Comparison of ENCODE assay signal across 8 cellular contexts in the genomic region with DNA sequence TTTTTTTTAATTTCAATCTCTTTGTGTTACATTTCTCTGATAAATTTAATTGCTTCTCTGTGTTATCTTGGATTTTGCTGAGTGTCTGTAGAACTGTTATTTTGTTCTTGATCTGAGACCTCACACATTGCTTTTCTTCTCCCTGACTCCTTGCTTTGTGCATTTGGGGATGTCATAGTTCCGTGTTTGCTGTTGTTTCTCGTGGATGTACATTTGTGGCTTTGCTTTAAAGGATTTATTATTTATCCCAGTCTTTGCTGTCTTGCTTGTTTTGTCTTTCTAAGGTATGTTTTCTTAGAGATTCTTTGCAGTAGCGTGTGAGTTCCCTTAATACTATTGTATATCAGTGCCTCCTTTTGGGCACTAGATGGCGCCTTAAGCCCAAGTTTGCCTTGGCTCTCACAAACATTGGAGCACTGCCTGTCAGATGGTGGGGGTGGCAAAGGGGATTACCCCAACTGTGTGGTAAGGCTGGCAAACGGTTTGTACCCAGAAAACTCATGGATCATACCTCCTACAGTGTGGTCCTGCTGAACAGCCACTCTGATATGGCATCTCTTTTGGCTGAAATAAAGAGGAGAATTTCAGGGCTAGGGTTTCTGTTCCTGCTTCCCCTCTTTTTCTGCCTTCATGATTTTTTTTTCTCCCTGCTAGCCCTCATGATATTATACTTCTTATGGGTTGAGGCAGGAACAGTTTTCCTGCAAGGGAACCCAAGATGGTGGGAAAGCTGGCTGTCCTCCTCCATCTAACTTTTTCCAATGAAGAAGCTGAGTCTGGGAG.
DNase-seq lines count a peak whose midpoint lies in the region; ATAC-seq, FAIRE-seq and TF ChIP-seq lines count a peak whose summit lies in the region.

No MANE protein-coding gene starts in this region.

- TF ChIP-seq CTCF in lung (IDR thresholded peaks at IDR 0.05; ENCODE audit: control extremely low read depth, extremely low read depth), result peak; percentile 78

- H3K9me3 ChIP-seq in lung (ENCODE audit: control insufficient read depth in 2 of 2, insufficient read depth in 1 of 2, low read length in 1 of 2), result peaks cover 0 to 2% of the 10 kb centered on the region in 2 donors

- FAIRE-seq in GM19239 (lab: Jason Lieb, UNC), result peak; percentile 97

- WGBS in lung, 2 donors, result 10 to 18% methylated on average over 5 of the region's 5 CpGs

- H3K4me1 ChIP-seq in lung (ENCODE audit: control insufficient read depth in 2 of 2, insufficient read depth in 2 of 2, low read length in 2 of 2), result no peaks in the 10 kb centered on the region

- H3K36me3 ChIP-seq in lung (ENCODE audit: control insufficient read depth in 2 of 2, insufficient read depth in 2 of 2, low read length in 2 of 2), result peaks cover 0 to 7% of the 10 kb centered on the region in 2 donors

- H3K4me3 ChIP-seq in lung, result no peak overlapping the region

- no peaks in the 10 kb centered on the region for H3K27me3 ChIP-seq in lung (ENCODE audit: control insufficient read depth, insufficient read depth)

- H3K27ac ChIP-seq in lung (ENCODE audit: low read depth in 1 of 2, low read length in 1 of 2), result no peak overlapping the region

- DNase-seq in CD1c-positive myeloid dendritic cell (ENCODE audit: extremely low spot score) (peak; percentile 82), GM19239 (ENCODE audit: insufficient read length, low spot score) (peak; percentile 56), NCI-H460 (ENCODE audit: extremely low read depth, low read depth) (peak; percentile 62), dermis microvascular lymphatic vessel endothelial cell (ENCODE audit: low read depth in 2 of 2) (peak; percentile 42 to 77), lung (ENCODE audit: low spot score) (peak; percentile 68)
- DNase-seq in activated CD4-positive, alpha-beta T cell treated with anti-CD3 and anti-CD28 coated beads, Interleukin-2, amount 50 U/mL, for 1 hour, result peak; percentile 60
- peak; percentile 21 to 51 for DNase-seq in stimulated activated CD8-positive, alpha-beta memory T cell treated with anti-CD3 and anti-CD28 coated beads, Interleukin-15, amount 100 ng/mL, for 4 hours (ENCODE audit: low read depth in 2 of 2)

- ATAC-seq in HG03342 (IDR thresholded peaks at IDR 0.05; ENCODE audit: unreplicated experiment), result peak; percentile 99
- peak; percentile 85 for ATAC-seq in lung (ENCODE audit: insufficient read depth, low FRiP score)
